24 cellular contexts compared by ENCODE assay signal in genomic region chr14:90458536-90458935, GRCh38.
"Had no signal": no experiment of that assay in that cellular context is flagged by ENCODE, and none has a peak within 500 bp of the region (broad histone marks: within the 10 kb centered on the region; RNA-seq: fewer than 3 reads in every experiment).

No MANE protein-coding gene starts in this region.

- H3K36me3 ChIP-seq: gastrocnemius medialis, heart right ventricle, pancreas, right lobe of liver, spleen, tibial nerve had no signal

- H3K27me3 ChIP-seq: gastrocnemius medialis, heart right ventricle, pancreas, right lobe of liver, spleen, testis, tibial nerve had no signal

- H3K4me3 ChIP-seq: gastrocnemius medialis, heart right ventricle, pancreas, right lobe of liver, spleen, testis, tibial nerve had no signal

- DNase-seq: cerebellar nuclear complex; gastrocnemius medialis; heart right ventricle; hypothalamus; occipital lobe; pancreas; retina; right lobe of liver; spleen; stimulated activated CD4-positive, alpha-beta T cell treated with anti-CD3 and anti-CD28 coated beads, Interleukin-15, amount 100 ng/mL, for 24 hours; stimulated activated CD4-positive, alpha-beta T cell treated with anti-CD3 and anti-CD28 coated beads, Interleukin-1b, Interleukin-23, amount 100 ng/mL, for 48 hours; stimulated activated CD4-positive, alpha-beta T cell treated with anti-CD3 and anti-CD28 coated beads, Interleukin-4, amount 100 ng/mL, for 24 hours; stimulated activated naive B cell treated with anti-CD40 and anti-IgM and Interleukin-4, amounts not matched to agents 10 μg/mL and 1 μg/mL and 100 μg/mL, for 72 hours; stimulated activated naive CD8-positive, alpha-beta T cell treated with anti-CD3 and anti-CD28 coated beads, Interleukin-15, amount 100 ng/mL, for 72 hours; testis had no signal

- H3K9me3 Mint-ChIP-seq: dendritic cell treated with granulocyte-macrophage colony-stimulating factor and Interleukin-4, amounts not matched to agents 40 ng/mL and 50 ng/mL, for 4 days; memory B cell; mesothelial cell of epicardium; nephron; stimulated activated naive B cell treated with anti-CD40 and anti-IgM and Interleukin-4, amounts not matched to agents 10 μg/mL and 1 μg/mL and 100 μg/mL, for 72 hours; stimulated activated naive CD8-positive, alpha-beta T cell treated with anti-CD3 and anti-CD28 coated beads, Interleukin-15, amount 100 ng/mL, for 72 hours had no signal

- FAIRE-seq: colon, islet of Langerhans, pancreas had no signal

- H3K9me3 ChIP-seq: gastrocnemius medialis, heart right ventricle, pancreas, right lobe of liver, spleen, testis, tibial nerve had no signal

- H3K27ac ChIP-seq: gastrocnemius medialis, heart right ventricle, pancreas, right lobe of liver, spleen, testis, tibial nerve had no signal

- H3K36me3 Mint-ChIP-seq: memory B cell; mesothelial cell of epicardium; stimulated activated naive B cell treated with anti-CD40 and anti-IgM and Interleukin-4, amounts not matched to agents 10 μg/mL and 1 μg/mL and 100 μg/mL, for 72 hours had no signal

- H3K4me3 Mint-ChIP-seq: dendritic cell treated with granulocyte-macrophage colony-stimulating factor and Interleukin-4, amounts not matched to agents 40 ng/mL and 50 ng/mL, for 4 days; memory B cell; mesothelial cell of epicardium; nephron; stimulated activated naive B cell treated with anti-CD40 and anti-IgM and Interleukin-4, amounts not matched to agents 10 μg/mL and 1 μg/mL and 100 μg/mL, for 72 hours; stimulated activated naive CD8-positive, alpha-beta T cell treated with anti-CD3 and anti-CD28 coated beads, Interleukin-15, amount 100 ng/mL, for 72 hours had no signal

- ATAC-seq: gastrocnemius medialis; heart right ventricle; left lobe of liver; right lobe of liver; stimulated activated naive B cell treated with anti-CD40 and anti-IgM and Interleukin-4, amounts not matched to agents 10 μg/mL and 1 μg/mL and 100 μg/mL, for 72 hours; stimulated activated naive CD8-positive, alpha-beta T cell treated with anti-CD3 and anti-CD28 coated beads, Interleukin-15, amount 100 ng/mL, for 72 hours had no signal

- H3K4me1 ChIP-seq: gastrocnemius medialis, pancreas, right lobe of liver had no signal

- H3K4me1 Mint-ChIP-seq: memory B cell; stimulated activated naive B cell treated with anti-CD40 and anti-IgM and Interleukin-4, amounts not matched to agents 10 μg/mL and 1 μg/mL and 100 μg/mL, for 72 hours; stimulated activated naive CD8-positive, alpha-beta T cell treated with anti-CD3 and anti-CD28 coated beads, Interleukin-15, amount 100 ng/mL, for 72 hours had no signal

- H3K27me3 Mint-ChIP-seq: progenitor cell of endocrine pancreas; stimulated activated naive B cell treated with anti-CD40 and anti-IgM and Interleukin-4, amounts not matched to agents 10 μg/mL and 1 μg/mL and 100 μg/mL, for 72 hours; stimulated activated naive CD8-positive, alpha-beta T cell treated with anti-CD3 and anti-CD28 coated beads, Interleukin-15, amount 100 ng/mL, for 72 hours had no signal

- H3K27ac Mint-ChIP-seq: dendritic cell treated with granulocyte-macrophage colony-stimulating factor and Interleukin-4, amounts not matched to agents 40 ng/mL and 50 ng/mL, for 4 days; memory B cell; mesothelial cell of epicardium; nephron; progenitor cell of endocrine pancreas; stimulated activated naive B cell treated with anti-CD40 and anti-IgM and Interleukin-4, amounts not matched to agents 10 μg/mL and 1 μg/mL and 100 μg/mL, for 72 hours; stimulated activated naive CD8-positive, alpha-beta T cell treated with anti-CD3 and anti-CD28 coated beads, Interleukin-15, amount 100 ng/mL, for 72 hours had no signal
